In the genomic region with DNA sequence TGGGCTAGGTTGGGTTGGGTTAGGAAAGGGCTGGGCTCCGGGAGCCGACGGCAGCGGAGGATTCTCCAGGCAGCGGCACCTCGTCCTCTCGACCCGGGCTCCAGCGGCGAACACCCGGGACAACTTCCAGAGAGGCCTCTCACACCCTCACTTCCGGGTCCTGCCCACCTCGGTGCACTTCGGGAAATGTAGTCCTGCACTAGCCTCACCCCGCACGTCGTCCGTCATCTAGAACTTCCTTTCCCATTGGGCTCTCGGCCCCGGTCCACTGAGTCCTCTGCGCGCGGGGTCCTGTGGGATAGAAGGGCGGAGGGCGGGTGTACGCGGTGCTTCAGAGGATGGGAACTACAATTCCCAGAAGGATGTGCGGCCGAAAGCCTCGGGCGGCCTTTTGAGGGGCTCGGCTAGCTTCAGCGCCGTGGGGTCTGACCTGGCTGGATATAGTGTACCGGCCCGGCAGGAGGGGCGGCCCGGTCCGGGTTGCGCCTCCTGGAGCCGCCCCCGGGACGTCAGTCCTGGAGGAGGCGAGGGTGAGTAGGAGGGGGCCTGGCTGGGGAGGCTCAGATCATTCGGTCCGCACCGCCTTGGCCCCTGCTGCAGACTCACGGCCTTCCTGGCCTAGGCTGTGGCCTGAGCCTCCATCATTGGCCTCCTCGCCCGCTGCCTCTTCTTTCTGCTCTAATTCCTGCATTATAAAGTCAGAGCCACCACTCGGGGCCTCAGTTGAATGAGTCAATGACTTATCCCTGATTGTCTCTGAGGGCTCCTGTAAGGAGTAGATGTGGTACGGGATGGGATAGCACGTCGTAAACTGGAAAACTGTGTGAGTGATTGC, we compare ENCODE assay signal across 8 cellular contexts. TPM values are rescaled to one million over a fixed set of nuclear protein-coding genes. Genes with fewer than 3 reads are reported as not detected.
DNase-seq lines count a peak whose midpoint lies in the region; TF ChIP-seq lines count a peak whose summit lies in the region.

A gene (minus strand): TSS at position 114 of the 835 bp plus-strand sequence. CDS start 160 bp downstream, outside the sequence.
A gene with protein sequence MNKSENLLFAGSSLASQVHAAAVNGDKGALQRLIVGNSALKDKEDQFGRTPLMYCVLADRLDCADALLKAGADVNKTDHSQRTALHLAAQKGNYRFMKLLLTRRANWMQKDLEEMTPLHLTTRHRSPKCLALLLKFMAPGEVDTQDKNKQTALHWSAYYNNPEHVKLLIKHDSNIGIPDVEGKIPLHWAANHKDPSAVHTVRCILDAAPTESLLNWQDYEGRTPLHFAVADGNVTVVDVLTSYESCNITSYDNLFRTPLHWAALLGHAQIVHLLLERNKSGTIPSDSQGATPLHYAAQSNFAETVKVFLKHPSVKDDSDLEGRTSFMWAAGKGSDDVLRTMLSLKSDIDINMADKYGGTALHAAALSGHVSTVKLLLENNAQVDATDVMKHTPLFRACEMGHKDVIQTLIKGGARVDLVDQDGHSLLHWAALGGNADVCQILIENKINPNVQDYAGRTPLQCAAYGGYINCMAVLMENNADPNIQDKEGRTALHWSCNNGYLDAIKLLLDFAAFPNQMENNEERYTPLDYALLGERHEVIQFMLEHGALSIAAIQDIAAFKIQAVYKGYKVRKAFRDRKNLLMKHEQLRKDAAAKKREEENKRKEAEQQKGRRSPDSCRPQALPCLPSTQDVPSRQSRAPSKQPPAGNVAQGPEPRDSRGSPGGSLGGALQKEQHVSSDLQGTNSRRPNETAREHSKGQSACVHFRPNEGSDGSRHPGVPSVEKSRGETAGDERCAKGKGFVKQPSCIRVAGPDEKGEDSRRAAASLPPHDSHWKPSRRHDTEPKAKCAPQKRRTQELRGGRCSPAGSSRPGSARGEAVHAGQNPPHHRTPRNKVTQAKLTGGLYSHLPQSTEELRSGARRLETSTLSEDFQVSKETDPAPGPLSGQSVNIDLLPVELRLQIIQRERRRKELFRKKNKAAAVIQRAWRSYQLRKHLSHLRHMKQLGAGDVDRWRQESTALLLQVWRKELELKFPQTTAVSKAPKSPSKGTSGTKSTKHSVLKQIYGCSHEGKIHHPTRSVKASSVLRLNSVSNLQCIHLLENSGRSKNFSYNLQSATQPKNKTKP (plus strand): TSS at position 357 of the 835 bp plus-strand sequence. CDS start 5,279 bp downstream, outside the sequence.

- H3K36me3 ChIP-seq in effector memory CD4-positive, alpha-beta T cell (ENCODE audit: control insufficient read depth, insufficient read depth, low read length), result peaks cover under 1% of the 10 kb centered on the region

- peak within 1 kb of the TSS; percentile 79 for H3K4me3 ChIP-seq in effector memory CD4-positive, alpha-beta T cell (ENCODE audit: insufficient read depth, low read depth, low read length, poor library complexity, severe bottlenecking)

- DNase-seq in CMK (ENCODE audit: low read depth) (peak; percentile 93), GM20000 (ENCODE audit: low spot score) (peak; percentile 93), HT-29 (ENCODE audit: low spot score) (peak; percentile 98), NOMO-1 (lab: John Stamatoyannopoulos, UW; ENCODE audit: unreplicated experiment in 2 of 2) (peak; percentile 99), lung microvascular endothelial cell (ENCODE audit: low read depth in 2 of 2) (peak; percentile 99)
- peak; percentile 92 to 97 (median 97) for DNase-seq in effector memory CD4-positive, alpha-beta T cell
- DNase-seq in stimulated activated CD4-positive, alpha-beta T cell treated with anti-CD3 and anti-CD28 coated beads, TNF-alpha, amount 100 ng/mL, for 48 hours (ENCODE audit: low read depth in 3 of 3), result peak; percentile 94 to 97 (median 94)

- POLR2A ChIA-PET in activated CD8-positive, alpha-beta memory T cell treated with anti-CD3 and anti-CD28 coated beads for 36 hours (lab: Charles Lee), result no interaction called here

- no peak for TF ChIP-seq CTCF in GM20000 (IDR thresholded peaks at IDR 0.05; ENCODE audit: extremely low read depth, missing control alignments)

- no peaks in the 10 kb centered on the region for H3K9me3 ChIP-seq in effector memory CD4-positive, alpha-beta T cell (ENCODE audit: control insufficient read depth, low read length)

- no peaks in the 10 kb centered on the region for H3K27me3 ChIP-seq in effector memory CD4-positive, alpha-beta T cell (replicated peaks; ENCODE audit: control insufficient read depth, insufficient read depth, low read length, poor library complexity, severe bottlenecking)

- H3K4me1 ChIP-seq in effector memory CD4-positive, alpha-beta T cell (ENCODE audit: control insufficient read depth, insufficient read depth, low read length, poor library complexity, severe bottlenecking), result peaks cover 15% of the 10 kb centered on the region

- peak within 1 kb of the TSS; percentile 78 for H3K27ac ChIP-seq in effector memory CD4-positive, alpha-beta T cell (ENCODE audit: insufficient read depth, low read length, poor library complexity, severe bottlenecking)

- CTCF ChIA-PET in activated CD8-positive, alpha-beta memory T cell treated with anti-CD3 and anti-CD28 coated beads for 36 hours (lab: Charles Lee), result no interaction called here

RNA-seq across cellular contexts. Expression of the first gene that starts in this region (rescaled TPM):
- 6.6 and 6.8 TPM in 2 replicates for total RNA-seq in HT-29 (2014; rRNA removed; shearing (Covaris generic))
- 10 to 100 TPM; 13.3 to 15.2 TPM for total RNA-seq in activated CD8-positive, alpha-beta memory T cell treated with anti-CD3 and anti-CD28 coated beads for 36 hours
- 5.7 and 7.7 TPM in 2 replicates for total RNA-seq in lung microvascular endothelial cell

RNA-seq across cellular contexts. Expression of the second gene that starts in this region (rescaled TPM):
- 5.9 and 10.4 TPM in 2 replicates for total RNA-seq in HT-29 (2014; rRNA removed; shearing (Covaris generic))
- 10 to 100 TPM; 17.3 to 18.3 TPM for total RNA-seq in activated CD8-positive, alpha-beta memory T cell treated with anti-CD3 and anti-CD28 coated beads for 36 hours
- 16.3 and 20.6 TPM in 2 replicates for total RNA-seq in lung microvascular endothelial cell

Comparison
In these comparisons a context has a peak if more than half of its experiments do, and no peak if none do; other contexts are left out.
1. Peak in every context shown above with its lines: DNase-seq, H3K4me3 ChIP-seq and H3K27ac ChIP-seq.